ENCODE assay signal across 8 cellular contexts in genomic region chr16:49592507-49593422, GRCh38.
DNase-seq lines count a peak whose midpoint lies in the region; ATAC-seq and TF ChIP-seq lines count a peak whose summit lies in the region.

No MANE protein-coding gene starts in this region.

- intact Hi-C loops in MCF 10A (cut with micrococcal nuclease), result loop anchor here (1.0 kb wide), 1 partner anchor 184 kb away; no protein-coding TSS in a partner anchor

- TF ChIP-seq EP300 in SK-N-SH (IDR thresholded peaks at IDR 0.05; ENCODE audit: borderline replicate concordance in 1 of 2, low read depth in 1 of 2, low read length in 1 of 2) (no peak), tibial nerve (IDR thresholded peaks at IDR 0.05) (no peak)

- no peaks in the 10 kb centered on the region for H3F3A ChIP-seq in SK-N-SH (replicated peaks; ENCODE audit: insufficient read depth)

- TF ChIP-seq RAD21 in SK-N-SH (IDR thresholded peaks at IDR 0.05; ENCODE audit: low read length) (peak; percentile 68), liver (IDR thresholded peaks at IDR 0.05) (peak; percentile 79 to 89)

- ATAC-seq in HG03442 (IDR thresholded peaks at IDR 0.05; ENCODE audit: unreplicated experiment), result peak; percentile 56

- peaks cover 82% of the 10 kb centered on the region for H3K27me3 Mint-ChIP-seq in MCF 10A (ENCODE audit: insufficient read depth, unreplicated experiment)

- H3K27ac ChIP-seq in SK-N-SH (ENCODE audit: low read depth in 2 of 2, low read length in 1 of 2) (peak overlapping the region in 1 of 2 experiments; percentile 66; a peak in 2 of 4 replicates), liver (ENCODE audit: low read depth in 1 of 2, low read length in 2 of 2) (no peak overlapping the region), tibial nerve (no peak overlapping the region)

- H2AFZ ChIP-seq in SK-N-SH (ENCODE audit: low read depth), result no peak overlapping the region

- TF ChIP-seq CTCF in SK-N-SH (IDR thresholded peaks at IDR 0.05), result peak; percentile 81
- peak; percentile 69 for TF ChIP-seq CTCF in MCF 10A (IDR thresholded peaks at IDR 0.05; ENCODE audit: unreplicated experiment)
- TF ChIP-seq CTCF in liver (IDR thresholded peaks at IDR 0.05; ENCODE audit: low read depth, low read length, missing input control), result peak; percentile 71
- peak; percentile 45 to 72 (median 57) for TF ChIP-seq CTCF in tibial nerve (IDR thresholded peaks at IDR 0.05)

- H3K9me2 ChIP-seq in SK-N-SH, result no peaks in the 10 kb centered on the region

- H3K4me2 ChIP-seq in SK-N-SH, result no peak overlapping the region

- H3K27ac Mint-ChIP-seq in MCF 10A (ENCODE audit: low read depth, unreplicated experiment), result no peak overlapping the region

- BruUV-seq in MCF 10A (replicated peaks; lab: Mats Ljungman, UMichigan), result no TSS peak

- no peaks in the 10 kb centered on the region for H3K4me1 Mint-ChIP-seq in MCF 10A (ENCODE audit: insufficient read depth, unreplicated experiment)

- no peaks in the 10 kb centered on the region for H3K36me3 Mint-ChIP-seq in MCF 10A (ENCODE audit: insufficient read depth, unreplicated experiment)

- CTCF ChIA-PET in SK-N-SH (lab: Yijun Ruan, JAX) (interaction anchor here (0.6 to 4.2 kb wide), 65 partner anchors 9 to 329 kb away, joined by 3 to 42 read pairs (median 4); no protein-coding TSS in a partner anchor), MCF 10A (lab: Yijun Ruan, JAX) (interaction anchor here (0.6 to 2.7 kb wide), 20 partner anchors 9 to 1397 kb away, joined by 3 to 13 read pairs (median 3); no protein-coding TSS in a partner anchor)

- no peaks in the 10 kb centered on the region for H4K20me1 ChIP-seq in SK-N-SH (ENCODE audit: insufficient read depth)

- TF ChIP-seq POLR2A in tibial nerve (IDR thresholded peaks at IDR 0.05), result no peak

- H3K27me3 ChIP-seq in SK-N-SH (ENCODE audit: insufficient read depth) (no peaks in the 10 kb centered on the region), liver (ENCODE audit: control insufficient read depth in 4 of 4, insufficient read depth in 4 of 4, low read length in 3 of 4) (no peaks in the 10 kb centered on the region), tibial nerve (no peaks in the 10 kb centered on the region)

- DNase-seq in activated gamma-delta T cell treated with Interleukin-2 at 50 U/mL for 16 hours (peak; percentile 36), activated gamma-delta T cell (lab: John Stamatoyannopoulos, UW) (no peak), SK-N-SH (peak; percentile 79), MCF 10A (ENCODE audit: unreplicated experiment) (peak; percentile 40), tibial nerve (ENCODE audit: low spot score in 2 of 2) (no peak), NCI-H1930 (lab: John Stamatoyannopoulos, UW) (no peak)

- no peaks in the 10 kb centered on the region for H3K9me3 Mint-ChIP-seq in MCF 10A (ENCODE audit: unreplicated experiment)

- no peaks in the 10 kb centered on the region for H3K79me2 ChIP-seq in SK-N-SH (ENCODE audit: insufficient read depth)

- H3K36me3 ChIP-seq in SK-N-SH (replicated peaks in 1 of 2; ENCODE audit: control insufficient read depth in 1 of 2, insufficient read depth in 2 of 2, low read length in 1 of 2), result no peaks in the 10 kb centered on the region
- no peaks in the 10 kb centered on the region for H3K36me3 ChIP-seq in liver (ENCODE audit: control insufficient read depth in 4 of 4, insufficient read depth in 3 of 4, low read depth in 1 of 4, low read length in 3 of 4)
- H3K36me3 ChIP-seq in tibial nerve, result no peaks in the 10 kb centered on the region

- no peak overlapping the region for H3K9ac ChIP-seq in SK-N-SH
- no peak overlapping the region for H3K9ac ChIP-seq in liver (ENCODE audit: low read depth in 1 of 2, low read length in 2 of 2)

- peaks cover 11 to 67% of the 10 kb centered on the region in 2 experiments; a peak in 3 of 4 replicates for H3K4me1 ChIP-seq in SK-N-SH (ENCODE audit: control insufficient read depth in 1 of 2, insufficient read depth in 2 of 2, low read depth in 1 of 2, low read length in 1 of 2)
- H3K4me1 ChIP-seq in liver (ENCODE audit: control insufficient read depth in 4 of 4, insufficient read depth in 4 of 4, low read length in 3 of 4), result no peaks in the 10 kb centered on the region
- H3K4me1 ChIP-seq in tibial nerve, result peaks cover 0 to 33% (median 13%) of the 10 kb centered on the region in 4 donors

- H3K9me3 ChIP-seq in SK-N-SH, result no peaks in the 10 kb centered on the region
- H3K9me3 ChIP-seq in liver (ENCODE audit: control insufficient read depth in 4 of 4, low read length in 3 of 4), result no peaks in the 10 kb centered on the region
- no peaks in the 10 kb centered on the region for H3K9me3 ChIP-seq in tibial nerve

- no peak overlapping the region for H3K4me3 Mint-ChIP-seq in MCF 10A (ENCODE audit: unreplicated experiment)

- POLR2A ChIA-PET in SK-N-SH (lab: Yijun Ruan, JAX), result interaction anchor here (0.5 kb wide), 1 partner anchor 863 kb away, joined by 3 read pairs; no protein-coding TSS in a partner anchor
- POLR2A ChIA-PET in MCF 10A (lab: Yijun Ruan, JAX), result no interaction called here

- no peak overlapping the region; a peak in 1 of 4 replicates for H3K4me3 ChIP-seq in SK-N-SH (ENCODE audit: low read depth in 2 of 2, low read length in 1 of 2)
- H3K4me3 ChIP-seq in liver (ENCODE audit: low read depth in 1 of 3, low read length in 3 of 3), result no peak overlapping the region
- H3K4me3 ChIP-seq in tibial nerve, result no peak overlapping the region

- WGBS in SK-N-SH (ENCODE audit: low lambda C conversion rate), result 54% methylated on average over 6 of the region's 13 CpGs
- WGBS in liver, result 48% methylated on average over 13 of the region's 13 CpGs
- WGBS in tibial nerve, 2 donors, result 61 to 71% methylated on average over 13 of the region's 13 CpGs

TF ChIP-seq in SK-N-SH, 30 proteins besides CTCF, POLR2A, EP300 and RAD21 (continues in another document):
- TF ChIP-seq PBX3 (IDR thresholded peaks at IDR 0.05), result no peak
- no peak for TF ChIP-seq GABPA (IDR thresholded peaks at IDR 0.05; ENCODE audit: low read depth)
- TF ChIP-seq SMC3 (IDR thresholded peaks at IDR 0.05; ENCODE audit: low read depth, low read length), result peak; percentile 67

TF ChIP-seq in liver, 16 proteins besides CTCF, POLR2A, EP300 and RAD21:
- TF ChIP-seq JUND (IDR thresholded peaks at IDR 0.05) (no peak), FOXA2 (IDR thresholded peaks at IDR 0.05) (no peak), HNF4A (conservative IDR thresholded peaks at IDR 0.05) (no peak), ZBTB33 (IDR thresholded peaks at IDR 0.05) (no peak), REST (IDR thresholded peaks at IDR 0.05) (no peak), RXRA (IDR thresholded peaks at IDR 0.05) (peak; percentile 29 to 45)

Comparison
In these comparisons a context has a peak if more than half of its experiments do, and no peak if none do; other contexts are left out.
1. DNase-seq: peak in activated gamma-delta T cell treated with Interleukin-2 at 50 U/mL for 16 hours (single experiment), SK-N-SH (single experiment) and MCF 10A (single experiment); none in activated gamma-delta T cell (single experiment), tibial nerve (0 of 2) and NCI-H1930 (0 of 2).
2. Peak in every context shown above with its lines, with median percentiles within 50 percentile points of each other: CTCF ChIP-seq.